Comparison of ENCODE assay signal across 9 cellular contexts in the genomic region with DNA sequence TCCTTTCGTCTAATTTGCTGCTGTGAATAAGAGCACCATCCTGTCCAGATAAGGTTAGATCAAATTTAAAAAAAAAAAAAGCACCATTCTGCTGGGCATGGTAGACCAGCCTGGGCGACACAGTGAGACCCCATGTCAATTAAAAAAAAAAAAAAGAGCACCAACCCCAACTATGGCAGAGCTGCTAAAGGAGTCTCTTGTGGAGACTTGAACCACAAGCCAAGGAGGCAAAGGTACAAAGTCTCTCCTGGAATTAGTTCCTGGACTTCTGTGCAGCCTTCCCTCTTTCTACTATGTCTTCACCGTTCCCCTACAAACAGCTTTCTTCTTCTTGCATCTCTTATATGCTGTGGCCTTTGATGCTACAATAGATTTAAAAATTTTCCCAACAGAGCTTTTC. TPM values are rescaled to one million over a fixed set of nuclear protein-coding genes. Genes with fewer than 3 reads are reported as not detected.
DNase-seq lines count a peak whose midpoint lies in the region; ATAC-seq, FAIRE-seq and TF ChIP-seq lines count a peak whose summit lies in the region.
"Had no signal": no experiment of that assay in that cellular context is flagged by ENCODE, and none has a peak within 500 bp of the region (broad histone marks: within the 10 kb centered on the region; RNA-seq: fewer than 3 reads in every experiment).

No MANE protein-coding gene starts in this region.

- H3K79me2 ChIP-seq in GM12878 (ENCODE audit: control insufficient read depth, insufficient read depth, low read length), result peaks cover 14% of the 10 kb centered on the region

- WGBS in GM12878 (ENCODE audit: insufficient coverage, insufficient replicate concordance, low lambda C conversion rate, missing lambda C conversion rate), result 83% methylated on average over 3 of the region's 3 CpGs
- 70% methylated on average over 3 of the region's 3 CpGs for WGBS in urinary bladder

- ATAC-seq in GM12878, result no peak
- no peak for ATAC-seq in lower lobe of right lung

- H3K27me3 Mint-ChIP-seq in activated naive CD4-positive, alpha-beta T cell treated with anti-CD3 and anti-CD28 coated beads, Interleukin-2, amount 50 U/mL, for 24 hours, result no peaks in the 10 kb centered on the region

- peak overlapping the region; percentile 93 for H3K27ac Mint-ChIP-seq in activated naive CD4-positive, alpha-beta T cell treated with anti-CD3 and anti-CD28 coated beads, Interleukin-2, amount 50 U/mL, for 24 hours

- peaks cover 49% of the 10 kb centered on the region for H3K4me1 Mint-ChIP-seq in activated naive CD4-positive, alpha-beta T cell treated with anti-CD3 and anti-CD28 coated beads, Interleukin-2, amount 50 U/mL, for 24 hours

- H3K4me3 ChIP-seq in GM12878, result peak overlapping the region; percentile 95; the same call in 1 of the 2 replicates
- H3K4me3 ChIP-seq in lower lobe of right lung, result peak overlapping the region; percentile 89
- H3K4me3 ChIP-seq in urinary bladder (ENCODE audit: low read depth, low read length), result peak overlapping the region; percentile 68

- SMC1A ChIA-PET in GM12878 (lab: Charles Lee; ENCODE audit: uncharacterized antibody, unreplicated experiment), result interaction anchor here (1.1 to 2.1 kb wide), 6 partner anchors 9 to 260 kb away, joined by 3 to 8 read pairs (median 4); partner anchors contain the start of gene RPS13

- TSS peak; percentile 78 for BruUV-seq in GM12878 (replicated peaks; lab: Mats Ljungman, UMichigan)

- peak overlapping the region; percentile 99 for H3K4me3 Mint-ChIP-seq in activated naive CD4-positive, alpha-beta T cell treated with anti-CD3 and anti-CD28 coated beads, Interleukin-2, amount 50 U/mL, for 24 hours

- no peak for FAIRE-seq in GM12878 (lab: Jason Lieb, UNC)

- peak overlapping the region; percentile 79; the same call in 1 of the 2 replicates for H3K4me2 ChIP-seq in GM12878 (ENCODE audit: control insufficient read depth, insufficient read depth)

- no peaks in the 10 kb centered on the region for H3K27me3 ChIP-seq in GM12878 (replicated peaks in 1 of 2; ENCODE audit: control insufficient read depth in 2 of 2, insufficient read depth in 2 of 2, low read length in 1 of 2)
- no peaks in the 10 kb centered on the region for H3K27me3 ChIP-seq in lower lobe of right lung (ENCODE audit: low read depth)

- peaks cover 10% of the 10 kb centered on the region for H3K36me3 Mint-ChIP-seq in activated naive CD4-positive, alpha-beta T cell treated with anti-CD3 and anti-CD28 coated beads, Interleukin-2, amount 50 U/mL, for 24 hours

- H3K27ac ChIP-seq in GM12878 (ENCODE audit: control insufficient read depth, insufficient read depth) (no peak overlapping the region), lower lobe of right lung (no peak overlapping the region), urinary bladder (ENCODE audit: low read depth) (no peak overlapping the region)

- no peaks in the 10 kb centered on the region for H3K9me3 Mint-ChIP-seq in activated naive CD4-positive, alpha-beta T cell treated with anti-CD3 and anti-CD28 coated beads, Interleukin-2, amount 50 U/mL, for 24 hours

- RAD21 ChIA-PET in GM12878 (lab: Charles Lee; ENCODE audit: unreplicated experiment), result no interaction called here

- TF ChIP-seq CTCF in GM12878 (IDR thresholded peaks at IDR 0.05 in 2 of 3, conservative IDR thresholded peaks at IDR 0.05 in 1 of 3; ENCODE audit: control insufficient read depth in 2 of 3, extremely low read depth in 1 of 3, insufficient read depth in 1 of 3, low read depth in 3 of 3, low read length in 3 of 3) (no peak), lower lobe of right lung (IDR thresholded peaks at IDR 0.05) (no peak)

- peaks cover 3% of the 10 kb centered on the region for H3K4me1 ChIP-seq in GM12878 (ENCODE audit: control insufficient read depth, insufficient read depth, low read length)
- peaks cover 51% of the 10 kb centered on the region for H3K4me1 ChIP-seq in lower lobe of right lung
- no peaks in the 10 kb centered on the region for H3K4me1 ChIP-seq in urinary bladder (ENCODE audit: insufficient read depth)

- DNase-seq in activated naive CD4-positive, alpha-beta T cell treated with anti-CD3 and anti-CD28 coated beads, Interleukin-2, amount 50 U/mL, for 16 hours, result no peak
- no peak for DNase-seq in GM12878 (ENCODE audit: low read depth, low spot score)
- no peak for DNase-seq in lower lobe of right lung
- no peak for DNase-seq in effector CD8-positive, alpha-beta T cell (lab: John Stamatoyannopoulos, UW)
- no peak for DNase-seq in activated CD4-positive, CD25-positive, alpha-beta regulatory T cell treated with anti-CD3 and anti-CD28 coated beads, Interleukin-2, amount 50 U/mL, for 72 hours
- DNase-seq in NCI-H2227 (lab: John Stamatoyannopoulos, UW; ENCODE audit: unreplicated experiment), result no peak
- DNase-seq: activated CD4-positive, alpha-beta T cell treated with anti-CD3 and anti-CD28 coated beads for 1 hour had no signal

- TF ChIP-seq EP300 in GM12878 (IDR thresholded peaks at IDR 0.05; ENCODE audit: borderline replicate concordance in 1 of 2, control insufficient read depth in 1 of 2, low read depth in 2 of 2, low read length in 2 of 2), result no peak

- peak overlapping the region; percentile 93; the same call in 1 of the 2 replicates for H3K9ac ChIP-seq in GM12878 (ENCODE audit: control insufficient read depth, insufficient read depth, low read length)

- POLR2A ChIA-PET in GM12878 (lab: Charles Lee), result interaction anchor here (0.6 kb wide), 1 partner anchor 14 kb away, joined by 3 read pairs; no protein-coding TSS in a partner anchor

- H3K9me3 ChIP-seq in GM12878 (replicated peaks; ENCODE audit: control insufficient read depth, insufficient read depth, low read length) (no peaks in the 10 kb centered on the region), lower lobe of right lung (no peaks in the 10 kb centered on the region)

- TF ChIP-seq POLR2A in GM12878 (IDR thresholded peaks at IDR 0.05; ENCODE audit: low read depth, low read length), result no peak

- H2AFZ ChIP-seq in GM12878 (ENCODE audit: control insufficient read depth, low read depth, low read length), result no peak overlapping the region

- intact Hi-C loops in GM12878 (cut with micrococcal nuclease; ENCODE audit: unreplicated experiment) (loop anchor here (10.0 kb wide), 1 partner anchor 262 kb away; no protein-coding TSS in a partner anchor), lower lobe of right lung (cut with DNase I) (no loop called here)

- no peaks in the 10 kb centered on the region for H3K36me3 ChIP-seq in GM12878 (ENCODE audit: control insufficient read depth in 2 of 2, insufficient read depth in 2 of 2, low read length in 1 of 2)
- H3K36me3 ChIP-seq in lower lobe of right lung, result peaks cover 15% of the 10 kb centered on the region
- no peaks in the 10 kb centered on the region for H3K36me3 ChIP-seq in urinary bladder (ENCODE audit: insufficient read depth)

- CTCF ChIA-PET in GM12878 (lab: Yijun Ruan, JAX), result interaction anchor here (1.0 to 1.4 kb wide), 3 partner anchors 13 to 421 kb away, joined by 3 to 4 read pairs (median 3); no protein-coding TSS in a partner anchor

- in situ Hi-C loops in GM12878 (cut with MboI), result no loop called here

- H4K20me1 ChIP-seq in GM12878 (ENCODE audit: control insufficient read depth, insufficient read depth), result no peaks in the 10 kb centered on the region

- no peak for TF ChIP-seq RAD21 in GM12878 (IDR thresholded peaks at IDR 0.05; ENCODE audit: insufficient read depth, low read depth, low read length)

TF ChIP-seq in GM12878, 131 proteins besides CTCF, POLR2A, EP300 and RAD21 (continues in another document):
- TF ChIP-seq ZNF592 (IDR thresholded peaks at IDR 0.05), result no peak

RNA-seq across cellular contexts. Expression of gene PIK3C2A, which starts 1.3 kb away (rescaled TPM):
- total RNA-seq in GM12878 (2013; cell fraction: nucleolus; rRNA removed), result 143 and 149 TPM in 2 replicates
- total RNA-seq in GM12878 (2014; rRNA removed), result 9.6 and 15.5 TPM in 2 replicates
- total RNA-seq in GM12878 (2014; rRNA removed; fragmentation: Illumina TruSeq; extraction: Trizol), result 15.2 and 19.0 TPM in 2 replicates
- total RNA-seq in GM12878 (2021), result 13.1 and 14.4 TPM in 2 replicates
- 5.3 TPM for polyA plus RNA-seq in GM12878 (2011; ENCODE audit: low read depth)
- polyA plus RNA-seq in GM12878 (2011; rRNA removed), result 20.6 and 33.6 TPM in 2 replicates
- polyA plus RNA-seq in GM12878 (2011; cell fraction: cytosol; rRNA removed), result 5.4 and 7.4 TPM in 2 replicates
- polyA plus RNA-seq in GM12878 (2011; cell fraction: nucleus; rRNA removed), result 14.8 and 16.4 TPM in 2 replicates
- polyA plus RNA-seq in GM12878 (2012), result 10.0 and 11.3 TPM in 2 replicates
- 10.9 and 16.0 TPM in 2 replicates for polyA plus RNA-seq in GM12878 (2014; fragmentation: Illumina TruSeq; extraction: Trizol)
- polyA plus RNA-seq in GM12878 (2014; fragmentation: Nextera tagmentation; extraction: Ambion mirVana), result 1 to 10 TPM; 1.6 to 2.5 TPM
- 4.8 and 6.9 TPM in 2 replicates for polyA plus RNA-seq in GM12878 (2014; rRNA removed)
- 1 to 10 TPM; 7.3 to 8.6 TPM for polyA plus RNA-seq in GM12878 (2016; fragmentation: Nextera tagmentation; extraction: Ambion mirVana)
- polyA minus RNA-seq in GM12878 (2011; rRNA and poly(A)+ RNA removed), result 18.5 and 23.2 TPM in 2 replicates
- polyA minus RNA-seq in GM12878 (2011; cell fraction: cytosol; rRNA and poly(A)+ RNA removed), result 7.4 and 8.7 TPM in 2 replicates
- polyA minus RNA-seq in GM12878 (2011; cell fraction: nucleus; rRNA and poly(A)+ RNA removed), result 14.1 and 19.9 TPM in 2 replicates
- total RNA-seq in lower lobe of right lung, result 71.6 TPM
- 92.3 TPM for total RNA-seq in urinary bladder
- polyA plus RNA-seq in urinary bladder, result 19.9 TPM
